19 cellular contexts compared by ENCODE assay signal in genomic region chr20:16081421-16081820, GRCh38.
"Had no signal": no experiment of that assay in that cellular context is flagged by ENCODE, and none has a peak within 500 bp of the region (broad histone marks: within the 10 kb centered on the region; RNA-seq: fewer than 3 reads in every experiment).

No MANE protein-coding gene starts in this region.

- H3K27me3 ChIP-seq: MG63 had no signal

- ATAC-seq: activated T-cell treated with anti-CD3 and anti-CD28 coated beads, Interleukin-2, amount 50 U/mL, for 4 hours; PC-3; T-cell had no signal

- H3K36me3 ChIP-seq: MG63 had no signal

- H3K4me3 ChIP-seq: MG63, SK-N-MC had no signal

- H3K9me3 ChIP-seq: MG63 had no signal

- H3K27ac ChIP-seq: SK-N-MC had no signal

- DNase-seq: activated CD4-positive, alpha-beta memory T cell treated with anti-CD3 and anti-CD28 coated beads for 36 hours; activated CD4-positive, alpha-beta T cell treated with anti-CD3 and anti-CD28 coated beads, Interleukin-2, amount 10 ng/mL, durations not matched to agents 7 days and 5 days; activated CD4-positive, CD25-positive, alpha-beta regulatory T cell; activated CD8-positive, alpha-beta memory T cell treated with anti-CD3 and anti-CD28 coated beads for 24 hours; activated effector memory CD4-positive, alpha-beta T cell treated with anti-CD3 and anti-CD28 coated beads, Interleukin-2, amount 50 U/mL, for 16 hours; activated naive CD4-positive, alpha-beta T cell treated with anti-CD3 and anti-CD28 coated beads for 36 hours; activated T-cell treated with anti-CD3 and anti-CD28 coated beads, Interleukin-2, amount 50 U/mL, for 4 hours; amygdala; MG63; NCI-H1105; NCI-H1436; NCI-H1694 treated with DMSO at 0.1 percent for 48 hours; NCI-H2081; NCI-H510A treated with DMSO at 0.1 percent for 48 hours; PC-3; T-cell; T-helper 2 cell; T1000 had no signal
